ENCODE assay signal across 22 cellular contexts in the genomic region with DNA sequence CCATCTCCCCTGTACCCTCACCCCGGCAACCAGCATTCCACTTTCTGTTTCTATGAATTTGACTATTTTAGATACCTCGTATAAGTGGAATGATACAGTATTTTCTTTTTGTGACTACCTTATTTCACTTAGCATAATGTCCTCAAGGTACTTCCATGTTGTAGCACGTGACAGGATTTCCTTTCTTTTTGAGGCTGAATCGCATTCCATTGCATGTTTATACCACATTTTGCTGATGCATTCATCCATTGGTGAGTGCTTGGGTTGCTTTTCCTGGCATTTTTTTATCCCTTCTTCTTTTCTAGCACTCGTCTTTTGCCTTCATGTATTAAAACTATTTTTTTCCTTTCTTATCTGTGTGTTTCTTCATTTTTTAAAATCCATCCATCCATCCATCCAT. TPM values are rescaled to one million over a fixed set of nuclear protein-coding genes. Genes with fewer than 3 reads are reported as not detected.
A peak's percentile ranks its signal among the peaks of the same experiment; 100 is the strongest.
DNase-seq lines count a peak whose midpoint lies in the region; ATAC-seq, FAIRE-seq and TF ChIP-seq lines count a peak whose summit lies in the region.
"Had no signal": no experiment of that assay in that cellular context is flagged by ENCODE, and none has a peak within 500 bp of the region (broad histone marks: within the 10 kb centered on the region; RNA-seq: fewer than 3 reads in every experiment).

No MANE protein-coding gene starts in this region.

- in situ Hi-C loops in K562 (cut with MboI): no loop called here

- no peaks in the 10 kb centered on the region for H3K9me1 ChIP-seq in K562 (ENCODE audit: control insufficient read depth, insufficient read depth, low read length)

- FAIRE-seq in K562 (lab: Jason Lieb, UNC): no peak
- FAIRE-seq: GM12891 had no signal

- H3K36me3 Mint-ChIP-seq in naive B cell: no peaks in the 10 kb centered on the region
- no peaks in the 10 kb centered on the region for H3K36me3 Mint-ChIP-seq in neural progenitor cell
- H3K36me3 Mint-ChIP-seq: CD4-positive, CD25-positive, alpha-beta regulatory T cell had no signal

- H3K4me1 ChIP-seq in ACC112 (ENCODE audit: control insufficient read depth, insufficient read depth, low read length, unreplicated experiment) (peaks cover 21% of the 10 kb centered on the region), K562 (replicated peaks in 1 of 2; ENCODE audit: control insufficient read depth in 2 of 2, insufficient read depth in 2 of 2, low read length in 2 of 2) (peaks cover 0 to 21% of the 10 kb centered on the region in 2 experiments; a peak in 3 of 5 replicates), neural progenitor cell (no peaks in the 10 kb centered on the region)

- H3K4me3 Mint-ChIP-seq in naive B cell (peak overlapping the region in 1 of 8 donors; percentile 49), neural progenitor cell (no peak overlapping the region)
- H3K4me3 Mint-ChIP-seq: CD4-positive, CD25-positive, alpha-beta regulatory T cell had no signal

- peak; percentile 62 for DNase-seq in H4 (ENCODE audit: low spot score)
- DNase-seq in K562 (ENCODE audit: extremely low read depth in 1 of 4, low spot score in 3 of 4): no peak
- DNase-seq in naive B cell: no peak
- no peak for DNase-seq in DMS79 (lab: John Stamatoyannopoulos, UW)
- DNase-seq in neural progenitor cell (ENCODE audit: low spot score): no peak
- no peak for DNase-seq in activated CD4-positive, alpha-beta T cell treated with anti-CD3 and anti-CD28 coated beads, Interleukin-2, amount 50 U/mL, for 1 hour
- DNase-seq in NK-92 treated with Interleukin-12 subunit alpha and Interleukin-12 subunit beta, amount 100 ng/mL, for 24 hours (lab: John Stamatoyannopoulos, UW): no peak
- DNase-seq: CD4-positive, CD25-positive, alpha-beta regulatory T cell; DMS79 treated with DMSO at 0.1 percent for 48 hours; GF-D8; GOT3; HCEC 1CT; MM.1S; NCI-H2029; NCI-H446; NCI-H82; Right ventricle myocardium superior; RPMI8226 had no signal

- H3K36me3 ChIP-seq in ACC112 (ENCODE audit: insufficient read depth, low read length) (no peaks in the 10 kb centered on the region), K562 (ENCODE audit: control insufficient read depth, insufficient read depth, low read length) (no peaks in the 10 kb centered on the region), neural progenitor cell (no peaks in the 10 kb centered on the region)
- H3K36me3 ChIP-seq: SJSA1 had no signal

- H3K27ac Mint-ChIP-seq in naive B cell (peak overlapping the region in 5 of 6 donors; percentile 9 to 77 (median 16)), neural progenitor cell (no peak overlapping the region)

- H3K9ac ChIP-seq in K562 (ENCODE audit: insufficient read depth in 1 of 2, low read depth in 2 of 2, low read length in 2 of 2) (peak overlapping the region in 1 of 2 experiments; percentile 42; a peak in 1 of 4 replicates), neural progenitor cell (no peak overlapping the region)

- TF ChIP-seq CTCF in K562 (IDR thresholded peaks at IDR 0.05 in 2 of 3, conservative IDR thresholded peaks at IDR 0.05 in 1 of 3; ENCODE audit: insufficient read depth in 2 of 3, low read depth in 1 of 3, low read length in 3 of 3): no peak
- TF ChIP-seq CTCF in neural progenitor cell (IDR thresholded peaks at IDR 0.05): no peak

- H3K9me3 ChIP-seq in K562 (replicated peaks; ENCODE audit: control insufficient read depth, insufficient read depth, low read depth, low read length): peaks cover 11% of the 10 kb centered on the region
- no peaks in the 10 kb centered on the region for H3K9me3 ChIP-seq in neural progenitor cell (ENCODE audit: low read depth)
- H3K9me3 ChIP-seq: SJSA1 had no signal

- H3K79me2 ChIP-seq in ACC112 (ENCODE audit: control insufficient read depth, insufficient read depth, low read length, unreplicated experiment): no peaks in the 10 kb centered on the region
- peaks cover 11% of the 10 kb centered on the region for H3K79me2 ChIP-seq in K562 (ENCODE audit: control insufficient read depth, insufficient read depth, low read length)
- no peaks in the 10 kb centered on the region for H3K79me2 ChIP-seq in neural progenitor cell (ENCODE audit: low read depth)

- intact Hi-C loops in K562 (cut with micrococcal nuclease): no loop called here

- CTCF ChIA-PET in K562 (lab: Yijun Ruan, JAX; ENCODE audit: low intra/inter-chr PET ratio): no interaction called here

- no peak overlapping the region for H3K27ac ChIP-seq in ACC112 (ENCODE audit: low read depth, low read length)
- H3K27ac ChIP-seq in K562 (ENCODE audit: extremely low read depth, low read depth, low read length): peak overlapping the region; percentile 53; the same call in 1 of the 3 replicates
- no peak overlapping the region for H3K27ac ChIP-seq in neural progenitor cell
- H3K27ac ChIP-seq: HL-60, SJSA1 had no signal

- 68% methylated on average over 5 of the region's 5 CpGs for WGBS in K562 (ENCODE audit: insufficient coverage, low coverage, missing lambda C conversion rate)

- no peaks in the 10 kb centered on the region for H4K20me1 ChIP-seq in K562 (replicated peaks; ENCODE audit: control insufficient read depth, insufficient read depth, low read length)
- H4K20me1 ChIP-seq in neural progenitor cell (ENCODE audit: low read depth): no peaks in the 10 kb centered on the region

- POLR2A ChIA-PET in K562 (lab: Yijun Ruan, JAX): no interaction called here

- H3K27me3 Mint-ChIP-seq in naive B cell (no peaks in the 10 kb centered on the region), neural progenitor cell (ENCODE audit: insufficient read depth, low read depth) (peaks cover 10% of the 10 kb centered on the region)

- no peak overlapping the region for H3K4me3 ChIP-seq in ACC112 (ENCODE audit: low read depth, low read length)
- no peak overlapping the region for H3K4me3 ChIP-seq in K562
- no peak overlapping the region for H3K4me3 ChIP-seq in neural progenitor cell
- H3K4me3 ChIP-seq: SJSA1 had no signal

- H3K9me3 Mint-ChIP-seq in naive B cell (no peaks in the 10 kb centered on the region), neural progenitor cell (peaks cover 2% of the 10 kb centered on the region)

- no peaks in the 10 kb centered on the region for H3K27me3 ChIP-seq in ACC112 (ENCODE audit: insufficient read depth, low read length)
- no peaks in the 10 kb centered on the region for H3K27me3 ChIP-seq in K562 (ENCODE audit: control insufficient read depth in 2 of 2, insufficient read depth in 2 of 2, low read length in 2 of 2)
- H3K27me3 ChIP-seq in neural progenitor cell: no peaks in the 10 kb centered on the region
- H3K27me3 ChIP-seq: SJSA1 had no signal

- TF ChIP-seq POLR2A in K562 (conservative IDR thresholded peaks at IDR 0.05): no peak

- no peaks in the 10 kb centered on the region for H3F3A ChIP-seq in neural progenitor cell (ENCODE audit: low read depth)

- H3K4me2 ChIP-seq in K562 (ENCODE audit: insufficient read depth, low read length) (no peak overlapping the region), neural progenitor cell (no peak overlapping the region)

- TF ChIP-seq EP300 in K562 (IDR thresholded peaks at IDR 0.05; ENCODE audit: low read length): no peak

- TF ChIP-seq RAD21 in K562 (CRISPR knock-in tag; conservative IDR thresholded peaks at IDR 0.05 in 1 of 2, IDR thresholded peaks at IDR 0.05 in 1 of 2): no peak

- no TSS peak for BruUV-seq in K562 (replicated peaks; lab: Mats Ljungman, UMichigan)

- peak overlapping the region; percentile 55 for H2AFZ ChIP-seq in ACC112 (ENCODE audit: low read length, unreplicated experiment)
- peak overlapping the region; percentile 83 for H2AFZ ChIP-seq in K562 (ENCODE audit: low read depth, low read length)
- no peak overlapping the region for H2AFZ ChIP-seq in neural progenitor cell (replicated peaks)

- H3K4me1 Mint-ChIP-seq in naive B cell: peaks cover 30 to 46% (median 37%) of the 10 kb centered on the region in 3 donors
- peaks cover 5% of the 10 kb centered on the region for H3K4me1 Mint-ChIP-seq in neural progenitor cell

- ATAC-seq in K562 (no peak), naive B cell (ENCODE audit: low read depth in 2 of 2) (no peak)

TF ChIP-seq in K562, 482 proteins besides CTCF, POLR2A, EP300 and RAD21 (continues in another document):
- TF ChIP-seq, protein P1, sequence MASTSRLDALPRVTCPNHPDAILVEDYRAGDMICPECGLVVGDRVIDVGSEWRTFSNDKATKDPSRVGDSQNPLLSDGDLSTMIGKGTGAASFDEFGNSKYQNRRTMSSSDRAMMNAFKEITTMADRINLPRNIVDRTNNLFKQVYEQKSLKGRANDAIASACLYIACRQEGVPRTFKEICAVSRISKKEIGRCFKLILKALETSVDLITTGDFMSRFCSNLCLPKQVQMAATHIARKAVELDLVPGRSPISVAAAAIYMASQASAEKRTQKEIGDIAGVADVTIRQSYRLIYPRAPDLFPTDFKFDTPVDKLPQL (IDR thresholded peaks at IDR 0.05; ENCODE audit: extremely low read depth, insufficient read length): no peak
- TF ChIP-seq MYNN (IDR thresholded peaks at IDR 0.05) (no peak), MYNN (CRISPR knock-in tag; IDR thresholded peaks at IDR 0.05) (no peak), NFE2 (IDR thresholded peaks at IDR 0.05; ENCODE audit: low read depth) (no peak), RBM17 (IDR thresholded peaks at IDR 0.05; ENCODE audit: borderline replicate concordance, low read depth, low read length) (no peak), PHB2 (IDR thresholded peaks at IDR 0.05; ENCODE audit: low read depth) (no peak), ERF (CRISPR knock-in tag; IDR thresholded peaks at IDR 0.05) (no peak), MAFF (IDR thresholded peaks at IDR 0.05; ENCODE audit: low read length) (no peak)

RNA-seq across cellular contexts. Expression of a gene that starts 22.3 kb away (rescaled TPM):
- 6.9 and 8.8 TPM in 2 replicates for total RNA-seq in H4 (2014; rRNA removed; shearing (Covaris generic))
- total RNA-seq in K562 (2011; cell fraction: chromatin; rRNA removed; ENCODE audit: low replicate concordance): 16.4 and 84.1 TPM in 2 replicates
- total RNA-seq in K562 (2011; cell fraction: nucleolus; rRNA removed): 24.0 and 28.2 TPM in 2 replicates
- total RNA-seq in K562 (2011; cell fraction: nucleoplasm; rRNA removed): 25.2 and 30.2 TPM in 2 replicates
- total RNA-seq in K562 (2014; rRNA removed): 21.3 and 45.1 TPM in 2 replicates
- 34.7 and 41.8 TPM in 2 replicates for total RNA-seq in K562 (2014; rRNA removed; fragmentation: Illumina TruSeq; extraction: Trizol)
- 30.1 and 34.7 TPM in 2 replicates for total RNA-seq in K562 (2015; rRNA removed; fragmentation: Illumina TruSeq; extraction: Trizol)
- 24.7 and 25.0 TPM in 2 replicates for total RNA-seq in K562 (2021)
- polyA plus RNA-seq in K562 (2011; rRNA removed): 24.9 and 42.5 TPM in 2 replicates
- polyA plus RNA-seq in K562 (2011; cell fraction: cytosol; rRNA removed): 3.8 and 8.0 TPM in 2 replicates
- 20.7 and 27.0 TPM in 2 replicates for polyA plus RNA-seq in K562 (2011; cell fraction: nucleus; rRNA removed)
- polyA plus RNA-seq in K562 (2012): 20.9 and 30.9 TPM in 2 replicates
- 40.4 and 42.8 TPM in 2 replicates for polyA plus RNA-seq in K562 (2014; fragmentation: Illumina TruSeq; extraction: Trizol)
- 10 to 100 TPM; 13.9 to 17.0 TPM for polyA plus RNA-seq in K562 (2014; fragmentation: Nextera tagmentation; extraction: Ambion mirVana)
- 14.2 and 17.3 TPM in 2 replicates for polyA plus RNA-seq in K562 (2014; rRNA removed)
- polyA minus RNA-seq in K562 (2011; rRNA and poly(A)+ RNA removed): 21.3 and 30.5 TPM in 2 replicates
- polyA minus RNA-seq in K562 (2011; cell fraction: cytosol; rRNA and poly(A)+ RNA removed): 16.7 and 23.3 TPM in 2 replicates
- polyA minus RNA-seq in K562 (2011; cell fraction: nucleus; rRNA and poly(A)+ RNA removed): 13.7 and 44.5 TPM in 2 replicates
- polyA plus RNA-seq in naive B cell (ENCODE audit: low read depth in 6 of 6): 10 to 100 TPM; 11.8 to 16.2 (median 14.4) TPM
- total RNA-seq in neural progenitor cell (ENCODE audit: low replicate concordance): 17.3 and 25.6 TPM in 2 replicates
